In genomic region chr2:177598321-177598922, GRCh38 we compare ENCODE assay signal across 14 cellular contexts.
DNase-seq lines count a peak whose midpoint lies in the region; ATAC-seq, FAIRE-seq and TF ChIP-seq lines count a peak whose summit lies in the region.
"Had no signal": no experiment of that assay in that cellular context is flagged by ENCODE, and none has a peak within 500 bp of the region (broad histone marks: within the 10 kb centered on the region; RNA-seq: fewer than 3 reads in every experiment).

No MANE protein-coding gene starts in this region.

- no peaks in the 10 kb centered on the region for H4K20me1 ChIP-seq in astrocyte (ENCODE audit: insufficient read depth, low read length)

- peak; percentile 78 to 84 for ATAC-seq in right cardiac atrium
- ATAC-seq in sciatic nerve, result peak; percentile 86
- ATAC-seq: stimulated activated naive B cell treated with anti-CD40 and anti-IgM and Interleukin-4, amounts not matched to agents 10 μg/mL and 1 μg/mL and 100 μg/mL, for 72 hours had no signal

- no peak overlapping the region for H3K4me3 ChIP-seq in astrocyte (ENCODE audit: insufficient read depth, low read depth, low read length)
- H3K4me3 ChIP-seq in right cardiac atrium (ENCODE audit: low read length), result no peak overlapping the region

- peaks cover 7% of the 10 kb centered on the region for H3K4me1 Mint-ChIP-seq in astrocyte (ENCODE audit: low read depth, unreplicated experiment)
- peaks cover 4% of the 10 kb centered on the region for H3K4me1 Mint-ChIP-seq in activated T-helper 2 cell treated with anti-CD3 and anti-CD28 coated beads, Interferon-gamma antibody, Interleukin-2, Interleukin-4, amounts not matched to agents 10 μg/mL and 5 μg/mL and 100 μg/mL, durations not matched to agents 14 hours and 24 hours and 36 hours (ENCODE audit: low read depth)
- H3K4me1 Mint-ChIP-seq: immature natural killer cell; stimulated activated naive B cell treated with anti-CD40 and anti-IgM and Interleukin-4, amounts not matched to agents 10 μg/mL and 1 μg/mL and 100 μg/mL, for 72 hours had no signal

- no peak overlapping the region for H3K4me3 Mint-ChIP-seq in astrocyte (ENCODE audit: unreplicated experiment)
- H3K4me3 Mint-ChIP-seq in activated T-helper 2 cell treated with anti-CD3 and anti-CD28 coated beads, Interferon-gamma antibody, Interleukin-2, Interleukin-4, amounts not matched to agents 10 μg/mL and 5 μg/mL and 100 μg/mL, durations not matched to agents 14 hours and 24 hours and 36 hours (ENCODE audit: low read depth), result no peak overlapping the region
- H3K4me3 Mint-ChIP-seq: immature natural killer cell; stimulated activated naive B cell treated with anti-CD40 and anti-IgM and Interleukin-4, amounts not matched to agents 10 μg/mL and 1 μg/mL and 100 μg/mL, for 72 hours had no signal

- H3K36me3 Mint-ChIP-seq in astrocyte (ENCODE audit: low read depth, unreplicated experiment), result no peaks in the 10 kb centered on the region
- no peaks in the 10 kb centered on the region for H3K36me3 Mint-ChIP-seq in activated T-helper 2 cell treated with anti-CD3 and anti-CD28 coated beads, Interferon-gamma antibody, Interleukin-2, Interleukin-4, amounts not matched to agents 10 μg/mL and 5 μg/mL and 100 μg/mL, durations not matched to agents 14 hours and 24 hours and 36 hours (ENCODE audit: low read depth)
- H3K36me3 Mint-ChIP-seq: immature natural killer cell; stimulated activated naive B cell treated with anti-CD40 and anti-IgM and Interleukin-4, amounts not matched to agents 10 μg/mL and 1 μg/mL and 100 μg/mL, for 72 hours had no signal

- TF ChIP-seq CTCF in astrocyte (IDR thresholded peaks at IDR 0.05; ENCODE audit: insufficient read depth, low read depth, low read length), result no peak
- TF ChIP-seq CTCF in D721Med (IDR thresholded peaks at IDR 0.05; ENCODE audit: insufficient read depth, missing control alignments), result no peak

- no peaks in the 10 kb centered on the region for H3K9me3 ChIP-seq in astrocyte (ENCODE audit: insufficient read depth, low read depth, low read length)
- no peaks in the 10 kb centered on the region for H3K9me3 ChIP-seq in right cardiac atrium (ENCODE audit: control insufficient read depth, low read length)

- no peak overlapping the region for H3K27ac Mint-ChIP-seq in astrocyte (ENCODE audit: unreplicated experiment)
- no peak overlapping the region for H3K27ac Mint-ChIP-seq in activated T-helper 2 cell treated with anti-CD3 and anti-CD28 coated beads, Interferon-gamma antibody, Interleukin-2, Interleukin-4, amounts not matched to agents 10 μg/mL and 5 μg/mL and 100 μg/mL, durations not matched to agents 14 hours and 24 hours and 36 hours
- H3K27ac Mint-ChIP-seq: immature natural killer cell; stimulated activated naive B cell treated with anti-CD40 and anti-IgM and Interleukin-4, amounts not matched to agents 10 μg/mL and 1 μg/mL and 100 μg/mL, for 72 hours had no signal

- H2AFZ ChIP-seq in astrocyte (ENCODE audit: low read depth, low read length), result no peak overlapping the region

- WGBS in right cardiac atrium, result 24% methylated on average over 4 of the region's 4 CpGs

- no peaks in the 10 kb centered on the region for H3K36me3 ChIP-seq in astrocyte (ENCODE audit: insufficient read depth, low read length)

- DNase-seq in HCEC 1CT (peak; percentile 19), astrocyte (ENCODE audit: low read depth) (peak; percentile 26), right cardiac atrium (peak; percentile 41 to 82 (median 72)), sciatic nerve (ENCODE audit: low spot score) (peak; percentile 64), D721Med (ENCODE audit: insufficient read length, low spot score) (no peak), NCI-H526 treated with DMSO at 0.1 percent for 48 hours (lab: John Stamatoyannopoulos, UW) (no peak)
- no peak for DNase-seq in activated T-helper 2 cell treated with anti-CD3 and anti-CD28 coated beads, Interferon-gamma antibody, Interleukin-2, Interleukin-4, amounts not matched to agents 10 μg/mL and 5 μg/mL and 100 μg/mL, durations not matched to agents 14 hours and 24 hours and 36 hours (ENCODE audit: low spot score)
- no peak for DNase-seq in stimulated activated naive CD4-positive, alpha-beta T cell treated with Interleukin-2 at 50 U/mL for 16 hours (lab: John Stamatoyannopoulos, UW)
- DNase-seq: cortex of kidney; immature natural killer cell; NCI-H526; small intestine; stimulated activated naive B cell treated with anti-CD40 and anti-IgM and Interleukin-4, amounts not matched to agents 10 μg/mL and 1 μg/mL and 100 μg/mL, for 72 hours; T1000 had no signal

- H3K27me3 ChIP-seq in astrocyte (ENCODE audit: insufficient read depth, low read length) (no peaks in the 10 kb centered on the region), right cardiac atrium (ENCODE audit: control insufficient read depth, insufficient read depth) (no peaks in the 10 kb centered on the region)

- peak overlapping the region; percentile 14 for H3K4me2 ChIP-seq in astrocyte (ENCODE audit: low read length)

- H3K27me3 Mint-ChIP-seq in astrocyte (ENCODE audit: low read depth, unreplicated experiment), result peaks cover 6% of the 10 kb centered on the region
- H3K27me3 Mint-ChIP-seq in activated T-helper 2 cell treated with anti-CD3 and anti-CD28 coated beads, Interferon-gamma antibody, Interleukin-2, Interleukin-4, amounts not matched to agents 10 μg/mL and 5 μg/mL and 100 μg/mL, durations not matched to agents 14 hours and 24 hours and 36 hours (ENCODE audit: low read depth), result peaks cover 2% of the 10 kb centered on the region
- H3K27me3 Mint-ChIP-seq: stimulated activated naive B cell treated with anti-CD40 and anti-IgM and Interleukin-4, amounts not matched to agents 10 μg/mL and 1 μg/mL and 100 μg/mL, for 72 hours had no signal

- H3K27ac ChIP-seq in astrocyte (ENCODE audit: low read depth, low read length), result no peak overlapping the region
- peak overlapping the region; percentile 36 for H3K27ac ChIP-seq in right cardiac atrium (ENCODE audit: low read length)

- H3K9ac ChIP-seq in astrocyte (ENCODE audit: low read length), result no peak overlapping the region

- no peak for FAIRE-seq in astrocyte (lab: Jason Lieb, UNC)
- no peak for FAIRE-seq in D721Med (lab: Jason Lieb, UNC)
- FAIRE-seq: small intestine had no signal

- H3K9me3 Mint-ChIP-seq in astrocyte (ENCODE audit: unreplicated experiment), result no peaks in the 10 kb centered on the region
- H3K9me3 Mint-ChIP-seq in activated T-helper 2 cell treated with anti-CD3 and anti-CD28 coated beads, Interferon-gamma antibody, Interleukin-2, Interleukin-4, amounts not matched to agents 10 μg/mL and 5 μg/mL and 100 μg/mL, durations not matched to agents 14 hours and 24 hours and 36 hours, result no peaks in the 10 kb centered on the region
- H3K9me3 Mint-ChIP-seq: immature natural killer cell; stimulated activated naive B cell treated with anti-CD40 and anti-IgM and Interleukin-4, amounts not matched to agents 10 μg/mL and 1 μg/mL and 100 μg/mL, for 72 hours had no signal

- intact Hi-C loops in right cardiac atrium (cut with DNase I), result no loop called here
- intact Hi-C loops in sciatic nerve (cut with DNase I), result no loop called here
- intact Hi-C loops in activated T-helper 2 cell treated with anti-CD3 and anti-CD28 coated beads, Interferon-gamma antibody, Interleukin-2, Interleukin-4, amounts not matched to agents 10 μg/mL and 5 μg/mL and 100 μg/mL, durations not matched to agents 14 hours and 24 hours and 36 hours (cut with micrococcal nuclease), result no loop called here

- H3K4me1 ChIP-seq in astrocyte (ENCODE audit: insufficient read depth, low read length), result no peaks in the 10 kb centered on the region
- H3K4me1 ChIP-seq in right cardiac atrium (ENCODE audit: control insufficient read depth, insufficient read depth, low read length), result peaks cover 5% of the 10 kb centered on the region

- no peaks in the 10 kb centered on the region for H3K79me2 ChIP-seq in astrocyte (ENCODE audit: insufficient read depth, low read length)

Comparison
In these comparisons a context has a peak if more than half of its experiments do, and no peak if none do; other contexts are left out.
1. DNase-seq: peak in HCEC 1CT (single experiment), astrocyte (single experiment), right cardiac atrium (3 of 3) and sciatic nerve (single experiment); none in D721Med (single experiment), activated T-helper 2 cell treated with anti-CD3 and anti-CD28 coated beads, Interferon-gamma antibody, Interleukin-2, Interleukin-4, amounts not matched to agents 10 μg/mL and 5 μg/mL and 100 μg/mL, durations not matched to agents 14 hours and 24 hours and 36 hours (single experiment), stimulated activated naive CD4-positive, alpha-beta T cell treated with Interleukin-2 at 50 U/mL for 16 hours (single experiment) and NCI-H526 treated with DMSO at 0.1 percent for 48 hours (single experiment).